9 cellular contexts compared by ENCODE assay signal in genomic region chr4:157978680-157979361, GRCh38.
A peak's percentile ranks its signal among the peaks of the same experiment; 100 is the strongest.
DNase-seq lines count a peak whose midpoint lies in the region; ATAC-seq, FAIRE-seq and TF ChIP-seq lines count a peak whose summit lies in the region.
"Had no signal": no experiment of that assay in that cellular context is flagged by ENCODE, and none has a peak within 500 bp of the region (broad histone marks: within the 10 kb centered on the region; RNA-seq: fewer than 3 reads in every experiment).

No MANE protein-coding gene starts in this region.

- no peaks in the 10 kb centered on the region for H3K27me3 ChIP-seq in NT2/D1 (ENCODE audit: insufficient read depth, insufficient read length)
- H3K27me3 ChIP-seq in right atrium auricular region: no peaks in the 10 kb centered on the region

- H3K4me1 ChIP-seq in NT2/D1 (ENCODE audit: insufficient read depth, insufficient read length): no peaks in the 10 kb centered on the region
- H3K4me1 ChIP-seq in right atrium auricular region: no peaks in the 10 kb centered on the region

- H3K9me3 ChIP-seq in NT2/D1 (ENCODE audit: insufficient read depth, low read length) (no peaks in the 10 kb centered on the region), right atrium auricular region (no peaks in the 10 kb centered on the region)

- TF ChIP-seq CTCF in right atrium auricular region (IDR thresholded peaks at IDR 0.05): peak; percentile 70 to 88

- H3K9ac ChIP-seq in NT2/D1 (ENCODE audit: insufficient read length, low read depth): no peak overlapping the region

- no peaks in the 10 kb centered on the region for H3K36me3 ChIP-seq in NT2/D1 (ENCODE audit: insufficient read depth, insufficient read length, low read length)
- no peaks in the 10 kb centered on the region for H3K36me3 ChIP-seq in right atrium auricular region

- FAIRE-seq in HTR-8/SVneo (lab: Jason Lieb, UNC): no peak
- FAIRE-seq: colon had no signal

- H3K4me3 ChIP-seq in NT2/D1 (ENCODE audit: insufficient read length, low read depth) (no peak overlapping the region), right atrium auricular region (peak overlapping the region in 1 of 2 donors; percentile 12)

- peak; percentile 90 for ATAC-seq in GM21447 (IDR thresholded peaks at IDR 0.05; ENCODE audit: unreplicated experiment)

- H3K27ac ChIP-seq in right atrium auricular region: no peak overlapping the region

- peak; percentile 62 for DNase-seq in ELF-1 (ENCODE audit: low read depth, low spot score)
- peak; percentile 47 for DNase-seq in HTR-8/SVneo (ENCODE audit: insufficient read length, low spot score)
- DNase-seq in NT2/D1 (ENCODE audit: low read depth, low spot score): peak; percentile 42
- DNase-seq in amygdala (lab: John Stamatoyannopoulos, UW): peak in 54 of 56 donors; percentile 0 to 82 (median 38)
- no peak for DNase-seq in right atrium auricular region (ENCODE audit: low spot score)
- peak; percentile 88 for DNase-seq in putamen (ENCODE audit: low spot score)
- no peak for DNase-seq in NK-92 (lab: John Stamatoyannopoulos, UW; ENCODE audit: unreplicated experiment)

Comparison
In these comparisons a context has a peak if more than half of its experiments do, and no peak if none do; other contexts are left out.
1. DNase-seq: peak in ELF-1 (single experiment), HTR-8/SVneo (single experiment), NT2/D1 (single experiment), amygdala (54 of 56) and putamen (single experiment); none in right atrium auricular region (single experiment) and NK-92 (single experiment).